Comparison of ENCODE assay signal across 8 cellular contexts in genomic region chr17:58417300-58418092, GRCh38. TPM values are rescaled to one million over a fixed set of nuclear protein-coding genes. Genes with fewer than 3 reads are reported as not detected.
DNase-seq lines count a peak whose midpoint lies in the region; ATAC-seq and TF ChIP-seq lines count a peak whose summit lies in the region.

TSS of gene RNF43 (minus strand) at chr17:58417534. CDS start at chr17:58415577, 1,957 bp downstream.

- no peaks in the 10 kb centered on the region for H3K9me3 ChIP-seq in parathyroid adenoma (ENCODE audit: control insufficient read depth, low read length)
- H3K9me3 ChIP-seq in tibial nerve, result no peaks in the 10 kb centered on the region

- TF ChIP-seq POLR2A in NB4 (IDR thresholded peaks at IDR 0.05; ENCODE audit: extremely low read depth, insufficient read length), result no peak
- TF ChIP-seq POLR2A in tibial nerve (IDR thresholded peaks at IDR 0.05), result no peak

- no peak within 1 kb of the TSS for H3K9ac ChIP-seq in parathyroid adenoma

- H3K4me3 ChIP-seq in GM12865 (ENCODE audit: low read depth, low read length), result peak within 1 kb of the TSS; percentile 24
- no peak within 1 kb of the TSS for H3K4me3 ChIP-seq in NB4 (ENCODE audit: low read depth, low read length)
- peak within 1 kb of the TSS; percentile 70 for H3K4me3 ChIP-seq in parathyroid adenoma (ENCODE audit: low read depth, low read length)
- H3K4me3 ChIP-seq in tibial nerve, result peak within 1 kb of the TSS; percentile 8 to 45 (median 32)

- ATAC-seq in HG02610 (IDR thresholded peaks at IDR 0.05; ENCODE audit: unreplicated experiment) (peak; percentile 97), SK-N-SH treated with all-trans-retinoic acid at 6 μM for 48 hours (peak; percentile 100), Right ventricle myocardium superior (ENCODE audit: poor library complexity) (peak; percentile 98)

- peak within 1 kb of the TSS; percentile 79 for H2AFZ ChIP-seq in parathyroid adenoma

- DNase-seq in GM12865 (ENCODE audit: low read depth) (peak; percentile 94), NB4 (ENCODE audit: low read depth) (peak; percentile 86), Right ventricle myocardium superior (peak; percentile 88), tibial nerve (ENCODE audit: low spot score in 2 of 2) (peak; percentile 57 to 77)
- DNase-seq in activated naive CD8-positive, alpha-beta T cell treated with anti-CD3 and anti-CD28 coated beads, Interleukin-2, amount 50 U/mL, for 16 hours (ENCODE audit: low read depth, low spot score), result peak; percentile 73

- H3K4me1 ChIP-seq in parathyroid adenoma (peaks cover 5% of the 10 kb centered on the region), tibial nerve (peaks cover 0 to 12% (median 0%) of the 10 kb centered on the region in 4 donors)

- peak; percentile 82 for TF ChIP-seq CTCF in GM12865 (IDR thresholded peaks at IDR 0.05; ENCODE audit: insufficient read depth, low read depth, low read length, missing control alignments)
- TF ChIP-seq CTCF in NB4 (IDR thresholded peaks at IDR 0.05; ENCODE audit: low read depth, low read length), result peak; percentile 89
- TF ChIP-seq CTCF in parathyroid adenoma (IDR thresholded peaks at IDR 0.05), result peak; percentile 92
- TF ChIP-seq CTCF in tibial nerve (IDR thresholded peaks at IDR 0.05), result peak; percentile 68 to 81 (median 78)

- intact Hi-C loops in Right ventricle myocardium superior (cut with DNase I), result no loop called here

- H3K27ac ChIP-seq in parathyroid adenoma (peak within 1 kb of the TSS; percentile 55), tibial nerve (peak within 1 kb of the TSS in 3 of 4 donors; percentile 37 to 62 (median 52))

- H3K4me2 ChIP-seq in parathyroid adenoma (ENCODE audit: low read length), result peak within 1 kb of the TSS; percentile 70

- peaks cover 2% of the 10 kb centered on the region for H3K79me2 ChIP-seq in parathyroid adenoma

- no peaks in the 10 kb centered on the region for H3K36me3 ChIP-seq in parathyroid adenoma (ENCODE audit: control insufficient read depth, insufficient read depth, low read length)
- no peaks in the 10 kb centered on the region for H3K36me3 ChIP-seq in tibial nerve

- TF ChIP-seq EP300 in tibial nerve (IDR thresholded peaks at IDR 0.05), result peak in 1 of 2 donors; percentile 42

- H3K27me3 ChIP-seq in parathyroid adenoma (ENCODE audit: control insufficient read depth, insufficient read depth, low read length) (no peaks in the 10 kb centered on the region), tibial nerve (no peaks in the 10 kb centered on the region)

- WGBS in tibial nerve, 2 donors, result 4 to 6% methylated on average over 8 of the region's 8 CpGs

TF ChIP-seq in SK-N-SH treated with all-trans-retinoic acid at 6 μM for 48 hours, 23 proteins besides CTCF, POLR2A, EP300 and RAD21:
- TF ChIP-seq TSHZ2 (CRISPR knock-in tag; IDR thresholded peaks at IDR 0.05), result 0 out of 2 replicates have a peak, but pooled peaks have one; percentile 25
- no peak for TF ChIP-seq PPARA (CRISPR knock-in tag; IDR thresholded peaks at IDR 0.05; ENCODE audit: borderline replicate concordance)
- TF ChIP-seq ARNTL (CRISPR knock-in tag; IDR thresholded peaks at IDR 0.05; ENCODE audit: borderline replicate concordance, low read depth), result no peak
- TF ChIP-seq CREB5 (CRISPR knock-in tag; IDR thresholded peaks at IDR 0.05; ENCODE audit: low read depth), result no peak
- no peak for TF ChIP-seq TOX (CRISPR knock-in tag; IDR thresholded peaks at IDR 0.05; ENCODE audit: borderline replicate concordance)
- peak; percentile 21; the same call in 1 of the 2 replicates for TF ChIP-seq PATZ1 (CRISPR knock-in tag; IDR thresholded peaks at IDR 0.05; ENCODE audit: borderline replicate concordance)
TF ChIP-seq in SK-N-SH treated with all-trans-retinoic acid at 6 μM for 48 hours: peak in this region for 2.

RNA-seq across cellular contexts. Expression of gene RNF43, which starts in this region (rescaled TPM):
- total RNA-seq in Right ventricle myocardium superior (3.8 TPM), tibial nerve (under 1 TPM; under 0.01 to 0.66 (median 0.50) TPM)

Comparison
In these comparisons a context has a peak if more than half of its experiments do, and no peak if none do; other contexts are left out.
1. Peak in DNase-seq, H3K4me3 ChIP-seq and H3K27ac ChIP-seq in tibial nerve; RNA of the gene not detected or under 1 TPM.